22 cellular contexts compared by ENCODE assay signal in the genomic region with DNA sequence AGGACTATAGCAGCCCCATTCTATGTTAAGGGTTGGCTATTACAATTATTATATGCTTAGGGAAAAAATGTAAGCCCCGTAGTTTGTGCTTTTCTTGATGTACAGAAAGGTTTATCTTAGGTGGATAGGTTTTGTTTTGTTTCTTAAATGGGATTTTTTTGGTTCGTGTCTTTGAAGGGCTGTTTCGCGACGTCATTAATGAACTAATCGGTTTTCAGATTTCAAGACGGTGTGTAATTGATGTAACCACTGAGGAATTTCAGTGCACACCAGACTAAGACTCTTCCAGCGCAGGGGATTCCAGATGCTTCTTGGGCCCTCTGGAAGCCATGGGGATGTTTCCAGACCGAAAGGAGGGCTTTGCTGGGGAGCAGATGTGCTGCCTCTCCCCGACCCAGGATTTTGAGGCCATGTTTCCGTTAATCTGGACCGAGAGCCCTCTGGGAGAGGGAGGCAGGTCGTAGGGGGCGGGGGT. TPM values are rescaled to one million over a fixed set of nuclear protein-coding genes. Genes with fewer than 3 reads are reported as not detected.
DNase-seq lines count a peak whose midpoint lies in the region; ATAC-seq and TF ChIP-seq lines count a peak whose summit lies in the region.
"Had no signal": no experiment of that assay in that cellular context is flagged by ENCODE, and none has a peak within 500 bp of the region (broad histone marks: within the 10 kb centered on the region; RNA-seq: fewer than 3 reads in every experiment).

No MANE protein-coding gene starts in this region.

- no peaks in the 10 kb centered on the region for H3K9me3 ChIP-seq in SK-N-SH
- no peaks in the 10 kb centered on the region for H3K9me3 ChIP-seq in HUES6 (ENCODE audit: control insufficient read depth, insufficient read depth, low read depth, low read length)
- H3K9me3 ChIP-seq in osteoblast (ENCODE audit: low read depth, low read length) = no peaks in the 10 kb centered on the region
- no peaks in the 10 kb centered on the region for H3K9me3 ChIP-seq in Caco-2
- H3K9me3 ChIP-seq: neutrophil, thoracic aorta had no signal

- H3K79me2 ChIP-seq in SK-N-SH (ENCODE audit: insufficient read depth) = no peaks in the 10 kb centered on the region
- H3K79me2 ChIP-seq in osteoblast (ENCODE audit: insufficient read depth, low read length) = no peaks in the 10 kb centered on the region

- no peaks in the 10 kb centered on the region for H3F3A ChIP-seq in SK-N-SH (replicated peaks; ENCODE audit: insufficient read depth)

- BruUV-seq in Caco-2 (replicated peaks; lab: Mats Ljungman, UMichigan) = no TSS peak

- no peaks in the 10 kb centered on the region; a peak in 1 of 4 replicates for H3K4me1 ChIP-seq in SK-N-SH (ENCODE audit: control insufficient read depth in 1 of 2, insufficient read depth in 2 of 2, low read depth in 1 of 2, low read length in 1 of 2)
- H3K4me1 ChIP-seq in HUES6 (ENCODE audit: control insufficient read depth, insufficient read depth, low read length) = peaks cover 47% of the 10 kb centered on the region
- H3K4me1 ChIP-seq in osteoblast (ENCODE audit: insufficient read depth, low read length) = no peaks in the 10 kb centered on the region
- no peaks in the 10 kb centered on the region for H3K4me1 ChIP-seq in Caco-2

- H3K36me3 ChIP-seq in SK-N-SH (replicated peaks in 1 of 2; ENCODE audit: control insufficient read depth in 1 of 2, insufficient read depth in 2 of 2, low read length in 1 of 2) (no peaks in the 10 kb centered on the region), HUES6 (ENCODE audit: control insufficient read depth, insufficient read depth, low read length) (no peaks in the 10 kb centered on the region), osteoblast (ENCODE audit: insufficient read depth, low read length) (no peaks in the 10 kb centered on the region), Caco-2 (ENCODE audit: control insufficient read depth, insufficient read depth, low read length) (no peaks in the 10 kb centered on the region)
- H3K36me3 ChIP-seq: neutrophil, SJSA1, thoracic aorta had no signal

- TF ChIP-seq CTCF in SK-N-SH (IDR thresholded peaks at IDR 0.05) (no peak), osteoblast (IDR thresholded peaks at IDR 0.05; ENCODE audit: extremely low read depth, low read depth, low read length) (no peak), Caco-2 (IDR thresholded peaks at IDR 0.05; ENCODE audit: insufficient read depth in 1 of 2, low read depth in 1 of 2, low read length in 1 of 2, severe bottlenecking in 1 of 2, unreplicated experiment in 1 of 2) (no peak)

- DNase-seq in SK-N-SH (peak; percentile 37), epithelial cell of prostate (ENCODE audit: low read depth, low spot score) (no peak), osteoblast (ENCODE audit: insufficient read length, low spot score, missing footprints) (peak; percentile 73), Caco-2 (no peak), Ammon's horn (ENCODE audit: low spot score) (no peak)
- DNase-seq: activated naive CD4-positive, alpha-beta T cell treated with anti-CD3 and anti-CD28 coated beads for 36 hours; foreskin melanocyte; Kasumi-1; NCI-H1436 treated with DMSO at 0.1 percent for 48 hours; NCI-H446; stimulated activated CD4-positive, alpha-beta T cell treated with anti-CD3 and anti-CD28 coated beads, Interleukin-4, amount 100 ng/mL, for 1 hour; stimulated activated CD8-positive, alpha-beta memory T cell treated with anti-CD3 and anti-CD28 coated beads, Interleukin-4, amount 100 ng/mL, for 48 hours had no signal

- H3K9me2 ChIP-seq in SK-N-SH = no peaks in the 10 kb centered on the region

- no peak overlapping the region for H3K4me3 Mint-ChIP-seq in Caco-2 (ENCODE audit: unreplicated experiment)
- H3K4me3 Mint-ChIP-seq: activated naive CD4-positive, alpha-beta T cell treated with anti-CD3 and anti-CD28 coated beads for 36 hours; memory B cell had no signal

- intact Hi-C loops in Caco-2 (cut with micrococcal nuclease; ENCODE audit: unreplicated experiment) = no loop called here

- ATAC-seq in SK-N-SH treated with all-trans-retinoic acid at 6 μM for 48 hours = no peak
- no peak for ATAC-seq in GM21717 (IDR thresholded peaks at IDR 0.05; ENCODE audit: unreplicated experiment)
- ATAC-seq: sciatic nerve had no signal

- H4K20me1 ChIP-seq in SK-N-SH (ENCODE audit: insufficient read depth) (peaks cover 23% of the 10 kb centered on the region; the same call in 1 of the 2 replicates), osteoblast (ENCODE audit: insufficient read depth, low read length) (no peaks in the 10 kb centered on the region)

- H3K4me3 ChIP-seq in SK-N-SH (ENCODE audit: low read depth in 2 of 2, low read length in 1 of 2) (no peak overlapping the region), HUES6 (ENCODE audit: low read depth, low read length) (0 out of 2 replicates have a peak overlapping the region, but pooled peaks have one; percentile 8), osteoblast (ENCODE audit: insufficient read depth, low read length) (no peak overlapping the region), Caco-2 (ENCODE audit: low read depth, low read length) (no peak overlapping the region)
- H3K4me3 ChIP-seq: SJSA1, thoracic aorta had no signal

- H3K9ac ChIP-seq in SK-N-SH (no peak overlapping the region), HUES6 (ENCODE audit: low read length) (no peak overlapping the region)

- POLR2A ChIA-PET in SK-N-SH (lab: Yijun Ruan, JAX) = no interaction called here
- POLR2A ChIA-PET in Caco-2 (lab: Charles Lee) = no interaction called here

- H3K27me3 ChIP-seq in SK-N-SH (ENCODE audit: insufficient read depth) (peaks cover 98% of the 10 kb centered on the region), HUES6 (ENCODE audit: control insufficient read depth, insufficient read depth, low read length) (peaks cover 100% of the 10 kb centered on the region), osteoblast (ENCODE audit: insufficient read depth, low read length) (peaks cover 55% of the 10 kb centered on the region), Caco-2 (replicated peaks; ENCODE audit: control insufficient read depth, insufficient read depth, low read length) (no peaks in the 10 kb centered on the region)

- peaks cover 4% of the 10 kb centered on the region for H3K36me3 Mint-ChIP-seq in Caco-2 (ENCODE audit: insufficient read depth, unreplicated experiment)
- H3K36me3 Mint-ChIP-seq: memory B cell had no signal

- WGBS in SK-N-SH (ENCODE audit: low lambda C conversion rate) = 22% methylated on average over 14 of the region's 14 CpGs

- H3K27ac ChIP-seq in SK-N-SH (ENCODE audit: low read depth in 2 of 2, low read length in 1 of 2) (no peak overlapping the region), HUES6 (ENCODE audit: low read depth, low read length) (no peak overlapping the region), epithelial cell of prostate (peak overlapping the region; percentile 47), osteoblast (ENCODE audit: low read depth, low read length) (no peak overlapping the region)
- H3K27ac ChIP-seq: 22Rv1, C4-2B, neutrophil, SJSA1 had no signal

- no peak overlapping the region for H3K27ac Mint-ChIP-seq in Caco-2 (ENCODE audit: unreplicated experiment)
- H3K27ac Mint-ChIP-seq: activated naive CD4-positive, alpha-beta T cell treated with anti-CD3 and anti-CD28 coated beads for 36 hours; memory B cell had no signal

- H2AFZ ChIP-seq in SK-N-SH (ENCODE audit: low read depth) (no peak overlapping the region), osteoblast (ENCODE audit: low read length) (no peak overlapping the region)

- no peaks in the 10 kb centered on the region for H3K27me3 Mint-ChIP-seq in Caco-2 (ENCODE audit: insufficient read depth, unreplicated experiment)

- H3K4me2 ChIP-seq in SK-N-SH = no peak overlapping the region
- H3K4me2 ChIP-seq in osteoblast (ENCODE audit: insufficient read depth, low read length) = no peak overlapping the region

- CTCF ChIA-PET in SK-N-SH (lab: Yijun Ruan, JAX) = interaction anchor here (0.7 kb wide), 1 partner anchor 63 kb away, joined by 3 read pairs; no protein-coding TSS in a partner anchor
- CTCF ChIA-PET in Caco-2 (lab: Charles Lee) = no interaction called here

- H3K9me3 Mint-ChIP-seq in Caco-2 (ENCODE audit: unreplicated experiment) = no peaks in the 10 kb centered on the region
- H3K9me3 Mint-ChIP-seq: activated naive CD4-positive, alpha-beta T cell treated with anti-CD3 and anti-CD28 coated beads for 36 hours; memory B cell had no signal

- no peak for TF ChIP-seq RAD21 in SK-N-SH (IDR thresholded peaks at IDR 0.05; ENCODE audit: low read length)

- TF ChIP-seq EP300 in SK-N-SH (IDR thresholded peaks at IDR 0.05; ENCODE audit: borderline replicate concordance in 1 of 2, low read depth in 1 of 2, low read length in 1 of 2) = no peak

- no peaks in the 10 kb centered on the region for H3K4me1 Mint-ChIP-seq in Caco-2 (ENCODE audit: low read depth, unreplicated experiment)
- H3K4me1 Mint-ChIP-seq: memory B cell had no signal

TF ChIP-seq in SK-N-SH, 30 proteins besides CTCF, POLR2A, EP300 and RAD21 (continues in another document):
- no peak for TF ChIP-seq FOSL2 (IDR thresholded peaks at IDR 0.05; ENCODE audit: borderline replicate concordance, low read depth)

TF ChIP-seq in SK-N-SH treated with all-trans-retinoic acid at 6 μM for 48 hours, 23 proteins besides CTCF, POLR2A, EP300 and RAD21 (continues in another document):
- TF ChIP-seq ZFP3 (CRISPR knock-in tag; IDR thresholded peaks at IDR 0.05) = no peak
- no peak for TF ChIP-seq ZFP30 (CRISPR knock-in tag; IDR thresholded peaks at IDR 0.05)
- TF ChIP-seq ZC3H10 (CRISPR knock-in tag; IDR thresholded peaks at IDR 0.05) = no peak
- no peak for TF ChIP-seq TOX (CRISPR knock-in tag; IDR thresholded peaks at IDR 0.05; ENCODE audit: borderline replicate concordance)
- no peak for TF ChIP-seq GLIS3 (CRISPR knock-in tag; IDR thresholded peaks at IDR 0.05)
- no peak for TF ChIP-seq TCF4 (CRISPR knock-in tag; IDR thresholded peaks at IDR 0.05; ENCODE audit: borderline replicate concordance)
- no peak for TF ChIP-seq RARB (CRISPR knock-in tag; IDR thresholded peaks at IDR 0.05)
- no peak for TF ChIP-seq BACH2 (CRISPR knock-in tag; IDR thresholded peaks at IDR 0.05; ENCODE audit: borderline replicate concordance)
- TF ChIP-seq ZNF565 (CRISPR knock-in tag; conservative IDR thresholded peaks at IDR 0.05; ENCODE audit: low read depth) = no peak

RNA-seq across cellular contexts. Expression of a gene that starts 4.8 kb away (rescaled TPM):
- polyA plus RNA-seq in SK-N-SH (2012; rRNA removed) = not detected in 2 replicates
- not detected in 2 replicates for polyA plus RNA-seq in SK-N-SH (2012; cell fraction: cytosol; rRNA removed)
- polyA plus RNA-seq in SK-N-SH (2012; cell fraction: nucleus; rRNA removed) = not detected in 2 replicates
- total RNA-seq in osteoblast (2.7 and 3.6 TPM in 2 replicates), Caco-2 (2022) (9.4 and 11.5 TPM in 2 replicates)
- total RNA-seq: sciatic nerve, thoracic aorta had no signal

Comparison
In these comparisons a context has a peak if more than half of its experiments do, and no peak if none do; other contexts are left out.
1. DNase-seq: peak in SK-N-SH (single experiment) and osteoblast (single experiment); none in epithelial cell of prostate (single experiment), Caco-2 (0 of 2) and Ammon's horn (single experiment).